15 cellular contexts compared by ENCODE assay signal in the genomic region with DNA sequence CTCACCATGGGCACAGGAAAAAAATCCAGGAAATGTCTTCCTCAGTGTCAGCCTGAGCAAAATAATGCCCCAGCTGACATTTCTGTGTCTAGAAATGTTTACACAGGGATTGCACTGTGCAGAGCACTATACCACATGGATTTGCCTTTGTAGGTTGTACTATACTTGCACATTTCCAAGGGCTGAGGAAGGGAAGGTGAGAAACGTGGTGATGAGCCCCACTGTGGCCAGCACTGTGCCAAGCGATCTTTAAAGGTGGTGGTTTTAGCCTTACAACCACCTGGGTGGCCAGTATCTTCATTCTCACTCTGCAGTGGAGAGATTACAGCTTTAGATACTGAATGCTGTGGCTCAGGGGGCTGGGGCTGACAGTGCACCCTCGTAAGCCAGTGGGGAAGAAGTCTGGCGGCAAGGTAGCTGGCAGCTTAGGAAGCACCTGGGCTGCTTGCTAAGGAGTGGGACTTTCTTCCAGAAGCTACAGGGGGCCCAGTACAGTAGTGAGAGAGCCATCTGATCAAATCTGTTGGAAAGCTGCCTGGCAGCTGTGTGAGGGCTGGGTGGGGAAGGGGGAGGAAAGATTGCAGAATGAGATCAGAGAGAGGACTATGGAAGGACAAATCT. TPM values are rescaled to one million over a fixed set of nuclear protein-coding genes. Genes with fewer than 3 reads are reported as not detected.
A peak's percentile ranks its signal among the peaks of the same experiment; 100 is the strongest.
DNase-seq lines count a peak whose midpoint lies in the region; ATAC-seq lines count a peak whose summit lies in the region.
"Had no signal": no experiment of that assay in that cellular context is flagged by ENCODE, and none has a peak within 500 bp of the region (broad histone marks: within the 10 kb centered on the region; RNA-seq: fewer than 3 reads in every experiment).

No MANE protein-coding gene starts in this region.

- no peaks in the 10 kb centered on the region for H3K36me3 Mint-ChIP-seq in activated CD4-positive, alpha-beta T cell treated with anti-CD3 and anti-CD28 coated beads, Interleukin-2, amount 10 ng/mL, durations not matched to agents 24 days and 14 days (ENCODE audit: low read depth)

- no peaks in the 10 kb centered on the region for H3K9me2 ChIP-seq in GM23248 (ENCODE audit: insufficient read depth)

- H3K27me3 Mint-ChIP-seq in activated CD4-positive, alpha-beta T cell treated with anti-CD3 and anti-CD28 coated beads, Interleukin-2, amount 10 ng/mL, durations not matched to agents 24 days and 14 days: peaks cover 8% of the 10 kb centered on the region

- H3K4me1 Mint-ChIP-seq in activated CD4-positive, alpha-beta T cell treated with anti-CD3 and anti-CD28 coated beads, Interleukin-2, amount 10 ng/mL, durations not matched to agents 24 days and 14 days: no peaks in the 10 kb centered on the region

- no peaks in the 10 kb centered on the region for H3K9me3 ChIP-seq in GM23248 (ENCODE audit: low read depth)
- H3K9me3 ChIP-seq: adrenal gland, heart left ventricle, neutrophil had no signal

- no peak overlapping the region for H3K27ac Mint-ChIP-seq in activated CD4-positive, alpha-beta T cell treated with anti-CD3 and anti-CD28 coated beads, Interleukin-2, amount 10 ng/mL, durations not matched to agents 24 days and 14 days
- H3K27ac Mint-ChIP-seq: activated T-cell treated with anti-CD3 and anti-CD28 coated beads, Interleukin-2, amount 50 U/mL, for 24 hours had no signal

- in situ Hi-C loops in GM23248 (cut with MboI): loop anchor here (25.0 kb wide), 1 partner anchor 684 kb away; no protein-coding TSS in a partner anchor

- no peak overlapping the region for H2AFZ ChIP-seq in GM23248

- no peaks in the 10 kb centered on the region for H3K9me3 Mint-ChIP-seq in activated CD4-positive, alpha-beta T cell treated with anti-CD3 and anti-CD28 coated beads, Interleukin-2, amount 10 ng/mL, durations not matched to agents 24 days and 14 days
- H3K9me3 Mint-ChIP-seq: activated T-cell treated with anti-CD3 and anti-CD28 coated beads, Interleukin-2, amount 50 U/mL, for 24 hours had no signal

- H3F3A ChIP-seq in GM23248 (ENCODE audit: insufficient read depth): no peaks in the 10 kb centered on the region

- no peak overlapping the region for H3K4me2 ChIP-seq in GM23248 (ENCODE audit: unreplicated experiment)

- no peaks in the 10 kb centered on the region for H3K36me3 ChIP-seq in GM23248 (ENCODE audit: low read depth)
- H3K36me3 ChIP-seq: adrenal gland, heart left ventricle, neutrophil had no signal

- H3K27ac ChIP-seq in substantia nigra (ENCODE audit: low read depth, low read length, poor library complexity, severe bottlenecking) (peak overlapping the region; percentile 97), GM23248 (no peak overlapping the region)
- H3K27ac ChIP-seq: adrenal gland, heart left ventricle, neutrophil had no signal

- H3K4me3 ChIP-seq in GM23248: no peak overlapping the region
- H3K4me3 ChIP-seq: adrenal gland, GM12878, heart left ventricle had no signal

- H3K9ac ChIP-seq in GM23248: no peak overlapping the region

- H3K4me3 Mint-ChIP-seq in activated CD4-positive, alpha-beta T cell treated with anti-CD3 and anti-CD28 coated beads, Interleukin-2, amount 10 ng/mL, durations not matched to agents 24 days and 14 days: no peak overlapping the region
- H3K4me3 Mint-ChIP-seq: activated T-cell treated with anti-CD3 and anti-CD28 coated beads, Interleukin-2, amount 50 U/mL, for 24 hours had no signal

- no peaks in the 10 kb centered on the region for H3K27me3 ChIP-seq in GM23248 (replicated peaks; ENCODE audit: insufficient read depth)
- H3K27me3 ChIP-seq: adrenal gland, heart left ventricle had no signal

- WGBS in GM23248 (ENCODE audit: low coverage in 1 of 2, low lambda C conversion rate in 2 of 2, missing lambda C conversion rate in 2 of 2), 2 experiments: 78 to 82% methylated on average over 4 of the region's 4 CpGs

- no peaks in the 10 kb centered on the region for H4K20me1 ChIP-seq in GM23248 (ENCODE audit: insufficient read depth)

- no peaks in the 10 kb centered on the region for H3K79me2 ChIP-seq in GM23248 (ENCODE audit: insufficient read depth)

- no peak for ATAC-seq in HG03565 (IDR thresholded peaks at IDR 0.05; ENCODE audit: unreplicated experiment)
- ATAC-seq: GM12878, heart left ventricle had no signal

- intact Hi-C loops in activated CD4-positive, alpha-beta T cell treated with anti-CD3 and anti-CD28 coated beads, Interleukin-2, amount 10 ng/mL, durations not matched to agents 24 days and 14 days (cut with micrococcal nuclease): loop anchor here (10.0 kb wide), 1 partner anchor 407 kb away; a partner anchor contains a TSS

- H3K4me1 ChIP-seq in GM23248 (ENCODE audit: insufficient read depth): 0 out of 2 replicates have a peak, but pooled peaks cover 4% of the 10 kb centered on the region

- DNase-seq in NCI-H526 (lab: John Stamatoyannopoulos, UW) (peak; percentile 49 to 69), NCI-H526 treated with DMSO at 0.1 percent for 48 hours (lab: John Stamatoyannopoulos, UW) (no peak), OCI-M1 (lab: John Stamatoyannopoulos, UW) (peak; percentile 11), fibroblast of peridontal ligament (ENCODE audit: extremely low read depth) (peak; percentile 66), substantia nigra (lab: John Stamatoyannopoulos, UW) (peak in 20 of 49 donors; percentile 11 to 46 (median 30)), GM23248 (no peak)
- no peak for DNase-seq in activated CD4-positive, alpha-beta T cell treated with anti-CD3 and anti-CD28 coated beads, Interleukin-2, amount 10 ng/mL, durations not matched to agents 24 days and 14 days
- DNase-seq: activated T-cell treated with anti-CD3 and anti-CD28 coated beads, Interleukin-2, amount 50 U/mL, for 24 hours; DMS79; effector memory CD4-positive, alpha-beta T cell; heart left ventricle had no signal

RNA-seq across cellular contexts. Expression of a gene that starts 47.6 kb away (rescaled TPM):
- not detected in 2 replicates for total RNA-seq in activated CD4-positive, alpha-beta T cell treated with anti-CD3 and anti-CD28 coated beads, Interleukin-2, amount 10 ng/mL, durations not matched to agents 24 days and 14 days
- 0.22 TPM in 1 of 2 replicates, not detected in the other for total RNA-seq in GM23248 (2014; rRNA removed; shearing (Covaris generic))
- not detected in 2 replicates for polyA plus RNA-seq in GM23248 (2016; fragmentation: Nextera tagmentation; extraction: Ambion mirVana)

Comparison
In these comparisons a context has a peak if more than half of its experiments do, and no peak if none do; other contexts are left out.
1. DNase-seq: peak in NCI-H526 (2 of 2), OCI-M1 (single experiment) and fibroblast of peridontal ligament (single experiment); none in NCI-H526 treated with DMSO at 0.1 percent for 48 hours (single experiment), activated CD4-positive, alpha-beta T cell treated with anti-CD3 and anti-CD28 coated beads, Interleukin-2, amount 10 ng/mL, durations not matched to agents 24 days and 14 days (single experiment) and GM23248 (single experiment).